ENCODE assay signal across 1 cellular context in the genomic region with DNA sequence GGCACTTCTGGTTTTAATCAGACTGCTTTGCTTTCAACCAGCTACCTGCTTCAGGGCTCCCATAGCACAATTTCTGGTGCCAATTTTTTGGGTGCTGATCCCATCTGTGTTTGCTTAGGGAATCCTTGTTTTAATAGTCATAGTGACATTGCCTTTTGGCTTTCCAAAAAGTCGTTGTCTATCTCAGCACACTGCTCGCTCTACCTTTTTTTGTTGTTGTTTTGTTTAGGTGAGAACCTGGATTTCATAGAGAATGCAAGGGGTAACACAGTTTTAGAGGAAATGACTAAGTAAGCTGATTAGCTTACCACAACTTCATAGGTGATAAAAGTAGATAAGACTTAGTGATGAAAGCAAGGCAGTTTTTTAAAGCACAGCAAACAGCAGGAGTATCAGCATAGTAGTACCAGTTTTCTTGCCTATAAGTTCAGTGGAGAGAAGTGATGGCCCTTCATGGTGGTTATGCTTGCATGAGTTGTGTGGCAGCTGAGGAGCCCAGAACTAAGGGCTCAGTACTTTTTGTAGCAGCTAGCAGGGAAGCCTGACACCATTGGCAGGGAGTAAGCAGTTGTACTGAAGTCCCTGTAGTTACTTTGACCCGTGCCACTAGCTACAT.
A peak's percentile ranks its signal among the peaks of the same experiment; 100 is the strongest.
TF ChIP-seq lines count a peak whose summit lies in the region.

No MANE protein-coding gene starts in this region.

TF ChIP-seq in K562, 482 proteins besides CTCF, POLR2A, EP300 and RAD21 (continues in another document):
- TF ChIP-seq MECOM (CRISPR knock-in tag; IDR thresholded peaks at IDR 0.05) (no peak), NKRF (IDR thresholded peaks at IDR 0.05; ENCODE audit: borderline replicate concordance) (no peak), UBTF (IDR thresholded peaks at IDR 0.05; ENCODE audit: borderline replicate concordance in 1 of 2, low read depth in 2 of 2, low read length in 2 of 2) (no peak), ZNF780A (CRISPR knock-in tag; IDR thresholded peaks at IDR 0.05) (no peak), PCBP2 (IDR thresholded peaks at IDR 0.05; ENCODE audit: low read depth, low read length, poor library complexity, severe bottlenecking) (no peak), ATF4 (CRISPR knock-in tag; IDR thresholded peaks at IDR 0.05) (no peak), NR2C2 (CRISPR knock-in tag; IDR thresholded peaks at IDR 0.05) (no peak), NR2C2 (tag; IDR thresholded peaks at IDR 0.05) (no peak), ZKSCAN1 (IDR thresholded peaks at IDR 0.05; ENCODE audit: low read depth, low read length) (no peak), ZNF766 (CRISPR knock-in tag; conservative IDR thresholded peaks at IDR 0.05) (no peak), DMBX1 (CRISPR knock-in tag; IDR thresholded peaks at IDR 0.05; ENCODE audit: borderline replicate concordance) (no peak), CC2D1A (IDR thresholded peaks at IDR 0.05) (no peak), CBX5 (IDR thresholded peaks at IDR 0.05; ENCODE audit: borderline replicate concordance, low read depth) (no peak), ZC3H8 (IDR thresholded peaks at IDR 0.05) (no peak), KAT7 (CRISPR knock-in tag; IDR thresholded peaks at IDR 0.05; ENCODE audit: borderline replicate concordance) (no peak), DNMT1 (IDR thresholded peaks at IDR 0.05) (no peak), TAL1 (IDR thresholded peaks at IDR 0.05) (no peak; the same call in 1 of the 2 replicates), NFIX (CRISPR knock-in tag; IDR thresholded peaks at IDR 0.05; ENCODE audit: low read depth) (no peak), BRCA1 (IDR thresholded peaks at IDR 0.05) (no peak), BRCA1 (CRISPR knock-in tag; IDR thresholded peaks at IDR 0.05) (no peak), FOXA3 (CRISPR knock-in tag; conservative IDR thresholded peaks at IDR 0.05 in 1 of 2, IDR thresholded peaks at IDR 0.05 in 1 of 2) (peak; percentile 8 to 39; a peak in 2 of 4 replicates), NCOA6 (IDR thresholded peaks at IDR 0.05) (no peak), ARHGAP35 (IDR thresholded peaks at IDR 0.05; ENCODE audit: partially characterized antibody) (no peak), TEAD1 (CRISPR knock-in tag; IDR thresholded peaks at IDR 0.05) (no peak), ZNF280A (IDR thresholded peaks at IDR 0.05; ENCODE audit: low read depth, partially characterized antibody) (no peak), RBM22 (IDR thresholded peaks at IDR 0.05; ENCODE audit: low read depth, low read length, poor library complexity, severe bottlenecking) (no peak), RCOR1 (IDR thresholded peaks at IDR 0.05; ENCODE audit: borderline replicate concordance in 1 of 2, low read depth in 2 of 2, low read length in 2 of 2) (peak in 1 of 2 experiments; percentile 27; a peak in 1 of 4 replicates), BCL6 (CRISPR knock-in tag; IDR thresholded peaks at IDR 0.05) (no peak), CREB3L1 (IDR thresholded peaks at IDR 0.05; ENCODE audit: borderline replicate concordance, low read depth) (no peak), HMBOX1 (IDR thresholded peaks at IDR 0.05) (peak; percentile 81), FOS (IDR thresholded peaks at IDR 0.05; ENCODE audit: extremely low read depth, insufficient read length) (no peak), ZNF197 (CRISPR knock-in tag; IDR thresholded peaks at IDR 0.05; ENCODE audit: low read depth) (no peak), MYBL2 (IDR thresholded peaks at IDR 0.05; ENCODE audit: low read depth) (no peak), MYBL2 (CRISPR knock-in tag; IDR thresholded peaks at IDR 0.05; ENCODE audit: borderline replicate concordance) (no peak), ZBTB8A (IDR thresholded peaks at IDR 0.05; ENCODE audit: partially characterized antibody) (no peak), ZNF24 (IDR thresholded peaks at IDR 0.05) (no peak), CHD2 (IDR thresholded peaks at IDR 0.05; ENCODE audit: low read depth, low read length) (no peak), E2F6 (IDR thresholded peaks at IDR 0.05; ENCODE audit: borderline replicate concordance in 1 of 2, extremely low read depth in 1 of 2, insufficient read depth in 1 of 2, insufficient read length in 1 of 2, low read depth in 1 of 2, low read length in 1 of 2, poor library complexity in 1 of 2, severe bottlenecking in 1 of 2) (no peak), ATF7 (IDR thresholded peaks at IDR 0.05) (no peak), EGR1 (conservative IDR thresholded peaks at IDR 0.05) (no peak), DPF2 (IDR thresholded peaks at IDR 0.05) (peak; percentile 79), ZC3H4 (CRISPR knock-in tag; IDR thresholded peaks at IDR 0.05; ENCODE audit: borderline replicate concordance) (no peak), ZNF165 (CRISPR knock-in tag; IDR thresholded peaks at IDR 0.05; ENCODE audit: borderline replicate concordance) (no peak), SMARCE1 (IDR thresholded peaks at IDR 0.05) (peak; percentile 77), THRAP3 (IDR thresholded peaks at IDR 0.05; ENCODE audit: borderline replicate concordance) (no peak), ZNF184 (CRISPR knock-in tag; IDR thresholded peaks at IDR 0.05) (no peak), TAF15 (IDR thresholded peaks at IDR 0.05; ENCODE audit: low read depth, low read length) (no peak), CTBP1 (IDR thresholded peaks at IDR 0.05; ENCODE audit: borderline replicate concordance) (peak; percentile 70; the same call in 1 of the 2 replicates), JUND (IDR thresholded peaks at IDR 0.05; ENCODE audit: borderline replicate concordance, low read depth, low read length) (peak; percentile 60; the same call in 1 of the 2 replicates), JUND (tag; IDR thresholded peaks at IDR 0.05; ENCODE audit: borderline replicate concordance, low read depth, low read length) (no peak)
- TF ChIP-seq, protein P1, sequence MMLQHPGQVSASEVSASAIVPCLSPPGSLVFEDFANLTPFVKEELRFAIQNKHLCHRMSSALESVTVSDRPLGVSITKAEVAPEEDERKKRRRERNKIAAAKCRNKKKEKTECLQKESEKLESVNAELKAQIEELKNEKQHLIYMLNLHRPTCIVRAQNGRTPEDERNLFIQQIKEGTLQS (IDR thresholded peaks at IDR 0.05), result peak; percentile 39; the same call in 1 of the 2 replicates
- TF ChIP-seq, protein P1 (CRISPR knock-in tag; conservative IDR thresholded peaks at IDR 0.05), result no peak
- TF ChIP-seq, protein P2, sequence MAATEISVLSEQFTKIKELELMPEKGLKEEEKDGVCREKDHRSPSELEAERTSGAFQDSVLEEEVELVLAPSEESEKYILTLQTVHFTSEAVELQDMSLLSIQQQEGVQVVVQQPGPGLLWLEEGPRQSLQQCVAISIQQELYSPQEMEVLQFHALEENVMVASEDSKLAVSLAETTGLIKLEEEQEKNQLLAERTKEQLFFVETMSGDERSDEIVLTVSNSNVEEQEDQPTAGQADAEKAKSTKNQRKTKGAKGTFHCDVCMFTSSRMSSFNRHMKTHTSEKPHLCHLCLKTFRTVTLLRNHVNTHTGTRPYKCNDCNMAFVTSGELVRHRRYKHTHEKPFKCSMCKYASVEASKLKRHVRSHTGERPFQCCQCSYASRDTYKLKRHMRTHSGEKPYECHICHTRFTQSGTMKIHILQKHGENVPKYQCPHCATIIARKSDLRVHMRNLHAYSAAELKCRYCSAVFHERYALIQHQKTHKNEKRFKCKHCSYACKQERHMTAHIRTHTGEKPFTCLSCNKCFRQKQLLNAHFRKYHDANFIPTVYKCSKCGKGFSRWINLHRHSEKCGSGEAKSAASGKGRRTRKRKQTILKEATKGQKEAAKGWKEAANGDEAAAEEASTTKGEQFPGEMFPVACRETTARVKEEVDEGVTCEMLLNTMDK (IDR thresholded peaks at IDR 0.05; ENCODE audit: borderline replicate concordance, insufficient read depth, low read depth, low read length, poor library complexity, severe bottlenecking), result no peak
- TF ChIP-seq, protein P3, sequence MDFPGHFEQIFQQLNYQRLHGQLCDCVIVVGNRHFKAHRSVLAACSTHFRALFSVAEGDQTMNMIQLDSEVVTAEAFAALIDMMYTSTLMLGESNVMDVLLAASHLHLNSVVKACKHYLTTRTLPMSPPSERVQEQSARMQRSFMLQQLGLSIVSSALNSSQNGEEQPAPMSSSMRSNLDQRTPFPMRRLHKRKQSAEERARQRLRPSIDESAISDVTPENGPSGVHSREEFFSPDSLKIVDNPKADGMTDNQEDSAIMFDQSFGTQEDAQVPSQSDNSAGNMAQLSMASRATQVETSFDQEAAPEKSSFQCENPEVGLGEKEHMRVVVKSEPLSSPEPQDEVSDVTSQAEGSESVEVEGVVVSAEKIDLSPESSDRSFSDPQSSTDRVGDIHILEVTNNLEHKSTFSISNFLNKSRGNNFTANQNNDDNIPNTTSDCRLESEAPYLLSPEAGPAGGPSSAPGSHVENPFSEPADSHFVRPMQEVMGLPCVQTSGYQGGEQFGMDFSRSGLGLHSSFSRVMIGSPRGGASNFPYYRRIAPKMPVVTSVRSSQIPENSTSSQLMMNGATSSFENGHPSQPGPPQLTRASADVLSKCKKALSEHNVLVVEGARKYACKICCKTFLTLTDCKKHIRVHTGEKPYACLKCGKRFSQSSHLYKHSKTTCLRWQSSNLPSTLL (IDR thresholded peaks at IDR 0.05), result no peak
